Comparison of ENCODE assay signal across 32 cellular contexts in genomic region chrX:153638041-153638371, GRCh38. TPM values are rescaled to one million over a fixed set of nuclear protein-coding genes. Genes with fewer than 3 reads are reported as not detected.
"Had no signal": no experiment of that assay in that cellular context is flagged by ENCODE, and none has a peak within 500 bp of the region (broad histone marks: within the 10 kb centered on the region; RNA-seq: fewer than 3 reads in every experiment).

No MANE protein-coding gene starts in this region.

- H3K4me3 Mint-ChIP-seq: activated CD4-positive, alpha-beta T cell treated with anti-CD3 and anti-CD28 coated beads, Interleukin-2, amount 10 ng/mL, durations not matched to agents 24 days and 14 days; activated CD8-positive, alpha-beta T cell treated with anti-CD3 and anti-CD28 coated beads for 36 hours; activated naive CD4-positive, alpha-beta T cell treated with anti-CD3 and anti-CD28 coated beads for 36 hours; activated T-cell treated with anti-CD3 and anti-CD28 coated beads, Interleukin-2, amount 50 U/mL, for 4 hours; activated T-helper 1 cell treated with anti-CD3 and anti-CD28 coated beads, Interleukin-12 subunit alpha, Interleukin-12 subunit beta, Interleukin-2, Interleukin-4 antibody, amounts not matched to agents 30 ng/mL and 10 ng/mL and 1 ng/mL, durations not matched to agents 14 hours and 24 hours and 36 hours; brain had no signal

- DNase-seq: activated CD4-positive, alpha-beta T cell treated with anti-CD3 and anti-CD28 coated beads, Interleukin-2, amount 10 ng/mL, durations not matched to agents 24 days and 14 days; activated CD4-positive, alpha-beta T cell treated with anti-CD3 and anti-CD28 coated beads, Interleukin-2, amount 50 U/mL, for 4 hours; activated CD8-positive, alpha-beta T cell treated with anti-CD3 and anti-CD28 coated beads for 36 hours; activated gamma-delta T cell treated with Interleukin-2 at 50 U/mL for 16 hours; activated naive CD4-positive, alpha-beta T cell treated with anti-CD3 and anti-CD28 coated beads for 36 hours; activated T-cell treated with anti-CD3 and anti-CD28 coated beads for 4 hours; activated T-cell treated with anti-CD3 and anti-CD28 coated beads, Interleukin-2, amount 50 U/mL, for 4 hours; anterior cingulate cortex; caudate nucleus; cerebellar nuclear complex; Kasumi-1; MG63; NCI-H1092; NCI-H1436 treated with DMSO at 0.1 percent for 48 hours; NCI-H1694 treated with DMSO at 0.1 percent for 48 hours; NCI-H2029; NCI-H345; NCI-H524 treated with DMSO at 0.1 percent for 48 hours; PC-3; RPMI8226; SHP77 treated with DMSO at 0.1 percent for 48 hours; SW 1271; T1000 had no signal

- H3K9me3 Mint-ChIP-seq: activated CD4-positive, alpha-beta T cell treated with anti-CD3 and anti-CD28 coated beads, Interleukin-2, amount 10 ng/mL, durations not matched to agents 24 days and 14 days; activated CD8-positive, alpha-beta T cell treated with anti-CD3 and anti-CD28 coated beads for 36 hours; activated naive CD4-positive, alpha-beta T cell treated with anti-CD3 and anti-CD28 coated beads for 36 hours; activated naive CD4-positive, alpha-beta T cell treated with anti-CD3 and anti-CD28 coated beads, Interleukin-2, amount 50 U/mL, for 72 hours; activated T-cell treated with anti-CD3 and anti-CD28 coated beads, Interleukin-2, amount 50 U/mL, for 4 hours; activated T-helper 1 cell treated with anti-CD3 and anti-CD28 coated beads, Interleukin-12 subunit alpha, Interleukin-12 subunit beta, Interleukin-2, Interleukin-4 antibody, amounts not matched to agents 30 ng/mL and 10 ng/mL and 1 ng/mL, durations not matched to agents 14 hours and 24 hours and 36 hours had no signal

- H3K27me3 ChIP-seq: Peyer's patch, SJSA1 had no signal

- H3K4me1 ChIP-seq: SJSA1 had no signal

- H3K9me3 ChIP-seq: adrenal gland, MG63, Peyer's patch, SJSA1 had no signal

- H3K36me3 ChIP-seq: adrenal gland, MG63, Peyer's patch, SJSA1 had no signal

- H3K4me3 ChIP-seq: adrenal gland, MG63, Peyer's patch, SJSA1 had no signal

- ATAC-seq: activated CD8-positive, alpha-beta T cell treated with anti-CD3 and anti-CD28 coated beads for 36 hours; activated naive CD4-positive, alpha-beta T cell treated with anti-CD3 and anti-CD28 coated beads, Interleukin-2, amount 50 U/mL, for 72 hours; activated T-cell treated with anti-CD3 and anti-CD28 coated beads, Interleukin-2, amount 50 U/mL, for 4 hours; PC-3 had no signal

- H3K27ac Mint-ChIP-seq: activated CD4-positive, alpha-beta T cell treated with anti-CD3 and anti-CD28 coated beads, Interleukin-2, amount 10 ng/mL, durations not matched to agents 24 days and 14 days; activated CD8-positive, alpha-beta T cell treated with anti-CD3 and anti-CD28 coated beads for 36 hours; activated naive CD4-positive, alpha-beta T cell treated with anti-CD3 and anti-CD28 coated beads for 36 hours; activated naive CD4-positive, alpha-beta T cell treated with anti-CD3 and anti-CD28 coated beads, Interleukin-2, amount 50 U/mL, for 72 hours; activated T-helper 1 cell treated with anti-CD3 and anti-CD28 coated beads, Interleukin-12 subunit alpha, Interleukin-12 subunit beta, Interleukin-2, Interleukin-4 antibody, amounts not matched to agents 30 ng/mL and 10 ng/mL and 1 ng/mL, durations not matched to agents 14 hours and 24 hours and 36 hours had no signal

- H3K36me3 Mint-ChIP-seq: activated naive CD4-positive, alpha-beta T cell treated with anti-CD3 and anti-CD28 coated beads, Interleukin-2, amount 50 U/mL, for 72 hours; brain had no signal

- H3K27ac ChIP-seq: adrenal gland, Peyer's patch, SJSA1 had no signal

RNA-seq across cellular contexts. Expression of gene DUSP9, which starts 9.0 kb away (rescaled TPM):
- total RNA-seq: Peyer's patch; T-helper 1 cell treated with Interleukin-12 subunit alpha and Interleukin-12 subunit beta and Interleukin-4 antibody, amounts not matched to agents 30 ng/mL and 1 ng/mL, for 36 hours; T-helper 2 cell treated with Interferon-gamma antibody and Interleukin-4, amounts not matched to agents 100 ng/mL and 5 ng/mL, for 36 hours had no signal
- polyA plus RNA-seq: adrenal gland had no signal

RNA-seq across cellular contexts. Expression of gene PNCK, which starts 35.6 kb away (rescaled TPM):
- total RNA-seq: activated CD8-positive, alpha-beta memory T cell treated with anti-CD3 and anti-CD28 coated beads for 36 hours; activated T-helper 1 cell treated with anti-CD3 and anti-CD28 coated beads, Interleukin-12 subunit alpha, Interleukin-12 subunit beta, Interleukin-2, Interleukin-4 antibody, amounts not matched to agents 30 ng/mL and 10 ng/mL and 1 ng/mL, durations not matched to agents 14 hours and 24 hours and 36 hours; SJSA1; T-helper 1 cell treated with Interleukin-12 subunit alpha and Interleukin-12 subunit beta and Interleukin-4 antibody, amounts not matched to agents 30 ng/mL and 1 ng/mL, for 36 hours; T-helper 2 cell treated with Interferon-gamma antibody and Interleukin-4, amounts not matched to agents 100 ng/mL and 5 ng/mL, for 36 hours had no signal
